ENCODE assay signal across 1 cellular context in genomic region chrX:46545111-46546005, GRCh38.
TF ChIP-seq lines count a peak whose summit lies in the region.

Gene ZNF674 (minus strand): TSS chrX:46545421. CDS start chrX:46542087, 3,334 bp downstream.

TF ChIP-seq in H1, 55 proteins besides CTCF, POLR2A, EP300 and RAD21 (continued from another document):
- TF ChIP-seq CHD7 (IDR thresholded peaks at IDR 0.05; ENCODE audit: insufficient replicate concordance, low read length) = no peak
- TF ChIP-seq JUN (IDR thresholded peaks at IDR 0.05; ENCODE audit: low read depth, low read length) = no peak
- no peak for TF ChIP-seq HDAC2 (IDR thresholded peaks at IDR 0.05; ENCODE audit: borderline replicate concordance in 1 of 2, low read depth in 2 of 2, low read length in 2 of 2)
- peak; percentile 41; the same call in 1 of the 2 replicates for TF ChIP-seq PHF8 (conservative IDR thresholded peaks at IDR 0.05; ENCODE audit: low read depth, low read length)
- TF ChIP-seq SIN3A (conservative IDR thresholded peaks at IDR 0.05 in 1 of 2, IDR thresholded peaks at IDR 0.05 in 1 of 2; ENCODE audit: low read depth in 1 of 2, low read length in 2 of 2) = no peak
- no peak; the same call in 1 of the 2 replicates for TF ChIP-seq JUND (IDR thresholded peaks at IDR 0.05; ENCODE audit: low read length)
- TF ChIP-seq KDM4A (IDR thresholded peaks at IDR 0.05; ENCODE audit: low read depth, low read length, severe bottlenecking) = no peak
- TF ChIP-seq KDM1A (IDR thresholded peaks at IDR 0.05; ENCODE audit: borderline replicate concordance, low read length) = no peak
- TF ChIP-seq TAF1 (IDR thresholded peaks at IDR 0.05; ENCODE audit: low read depth, low read length) = peak; percentile 69; the same call in 1 of the 2 replicates
- no peak for TF ChIP-seq CBX8 (IDR thresholded peaks at IDR 0.05; ENCODE audit: borderline replicate concordance, low read depth, low read length)
- TF ChIP-seq POLR2AphosphoS5 (IDR thresholded peaks at IDR 0.05; ENCODE audit: low read depth, low read length) = peak; percentile 68
- no peak for TF ChIP-seq KDM5A (IDR thresholded peaks at IDR 0.05; ENCODE audit: low read length)
- no peak for TF ChIP-seq POU5F1 (IDR thresholded peaks at IDR 0.05; ENCODE audit: low read depth, low read length)
- TF ChIP-seq CHD2 (IDR thresholded peaks at IDR 0.05; ENCODE audit: low read length) = no peak
- peak; percentile 29; the same call in 1 of the 2 replicates for TF ChIP-seq TBP (IDR thresholded peaks at IDR 0.05; ENCODE audit: low read depth, low read length)
- TF ChIP-seq ASH2L (IDR thresholded peaks at IDR 0.05; ENCODE audit: low read length) = no peak
- no peak for TF ChIP-seq CBX5 (IDR thresholded peaks at IDR 0.05; ENCODE audit: low read depth, low read length)
- TF ChIP-seq MAX (IDR thresholded peaks at IDR 0.05) = no peak; the same call in 1 of the 2 replicates
- TF ChIP-seq BACH1 (IDR thresholded peaks at IDR 0.05; ENCODE audit: low read length) = no peak
- TF ChIP-seq YY1 (IDR thresholded peaks at IDR 0.05; ENCODE audit: low read depth, low read length) = no peak
- no peak for TF ChIP-seq FOSL1 (IDR thresholded peaks at IDR 0.05; ENCODE audit: insufficient read depth, low read depth, low read length)
- no peak for TF ChIP-seq RNF2 (IDR thresholded peaks at IDR 0.05; ENCODE audit: borderline replicate concordance, low read depth, low read length, missing control alignments, poor library complexity, severe bottlenecking)
- no peak for TF ChIP-seq SP2 (IDR thresholded peaks at IDR 0.05; ENCODE audit: low read length)
- TF ChIP-seq RXRA (IDR thresholded peaks at IDR 0.05; ENCODE audit: insufficient read depth, low read depth, low read length) = no peak
- TF ChIP-seq SAP30 (IDR thresholded peaks at IDR 0.05; ENCODE audit: insufficient read depth, insufficient replicate concordance, low read length) = peak; percentile 61
- TF ChIP-seq GTF2F1 (IDR thresholded peaks at IDR 0.05; ENCODE audit: borderline replicate concordance, low read depth, low read length) = no peak
- TF ChIP-seq ATF2 (IDR thresholded peaks at IDR 0.05; ENCODE audit: low read length) = no peak
- peak; percentile 23; the same call in 1 of the 2 replicates for TF ChIP-seq CREB1 (IDR thresholded peaks at IDR 0.05)
- TF ChIP-seq TEAD4 (IDR thresholded peaks at IDR 0.05; ENCODE audit: low read depth, low read length) = no peak
- no peak for TF ChIP-seq BRCA1 (IDR thresholded peaks at IDR 0.05; ENCODE audit: low read depth, low read length)
- TF ChIP-seq CEBPB (IDR thresholded peaks at IDR 0.05; ENCODE audit: low read depth, low read length) = no peak
- no peak for TF ChIP-seq NANOG (IDR thresholded peaks at IDR 0.05; ENCODE audit: insufficient read depth, low read depth, low read length, poor library complexity, severe bottlenecking)
- no peak for TF ChIP-seq SIRT6 (IDR thresholded peaks at IDR 0.05; ENCODE audit: low read length)
- no peak for TF ChIP-seq GABPA (IDR thresholded peaks at IDR 0.05; ENCODE audit: borderline replicate concordance, insufficient read depth, low read length)
- TF ChIP-seq MAFK (IDR thresholded peaks at IDR 0.05; ENCODE audit: low read depth, low read length) = no peak
- TF ChIP-seq CTBP2 (IDR thresholded peaks at IDR 0.05; ENCODE audit: borderline replicate concordance, insufficient read depth, insufficient read length, low read length) = no peak
